ENCODE assay signal across 8 cellular contexts in the genomic region with DNA sequence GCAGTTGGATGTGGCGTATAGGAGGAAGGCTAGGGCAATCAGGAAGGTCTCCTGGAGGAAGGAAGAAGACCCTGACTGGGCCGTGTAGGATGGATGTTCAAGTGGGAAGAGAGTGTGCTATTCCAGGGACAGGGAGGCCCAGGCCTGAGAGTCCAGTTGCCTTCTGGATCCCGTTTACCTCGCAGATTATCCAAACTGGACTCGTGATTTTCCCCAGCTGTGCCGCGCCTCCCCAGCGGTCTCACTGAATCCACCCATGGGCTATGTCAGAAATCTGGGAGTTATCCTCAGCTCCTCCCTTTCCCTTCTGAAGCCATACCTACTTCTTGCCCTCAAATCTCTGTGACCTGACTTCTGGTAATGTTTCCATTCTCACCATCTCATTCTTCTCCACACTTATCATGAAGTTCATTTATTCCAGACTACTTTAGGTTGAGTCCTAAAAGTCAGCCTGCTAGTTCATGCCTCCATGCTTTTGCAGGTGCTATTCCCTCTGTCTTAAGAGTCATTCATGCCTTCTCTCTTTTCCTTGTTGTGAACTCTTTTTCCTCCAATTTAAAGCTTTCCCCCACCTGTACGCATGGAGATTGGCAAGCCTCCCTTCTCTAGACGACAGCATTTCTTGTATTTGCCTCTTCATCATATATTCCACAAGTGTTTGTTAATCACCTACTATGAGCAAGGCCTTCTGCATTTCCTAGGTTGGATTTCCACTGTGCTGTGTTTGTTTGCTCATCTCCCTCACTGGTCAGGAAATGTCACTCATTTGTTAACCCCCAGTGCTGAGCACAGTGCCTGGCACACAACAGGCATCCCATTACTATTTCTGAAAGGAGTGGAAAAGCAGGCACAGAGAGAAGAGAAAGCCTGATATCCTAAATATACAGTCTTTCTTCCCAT. TPM values are rescaled to one million over a fixed set of nuclear protein-coding genes. Genes with fewer than 3 reads are reported as not detected.
A peak's percentile ranks its signal among the peaks of the same experiment; 100 is the strongest.
DNase-seq lines count a peak whose midpoint lies in the region; ATAC-seq and TF ChIP-seq lines count a peak whose summit lies in the region.

No MANE protein-coding gene starts in this region.

- H3K4me3 ChIP-seq in DOHH2 (ENCODE audit: low read length), result peak overlapping the region; percentile 80
- H3K4me3 ChIP-seq in RWPE2 (ENCODE audit: severe bottlenecking), result peak overlapping the region; percentile 79
- peak overlapping the region; percentile 58 to 97 for H3K4me3 ChIP-seq in gastroesophageal sphincter
- H3K4me3 ChIP-seq in psoas muscle, result peak overlapping the region; percentile 72

- no peak for TF ChIP-seq POLR2A in gastroesophageal sphincter (IDR thresholded peaks at IDR 0.05)

- H3F3A ChIP-seq in DOHH2 (ENCODE audit: control insufficient read depth, insufficient read depth), result no peaks in the 10 kb centered on the region

- DNase-seq in RWPE2 (ENCODE audit: low spot score), result no peak
- peak in 1 of 2 donors; percentile 41 for DNase-seq in psoas muscle
- DNase-seq in activated CD8-positive, alpha-beta T cell treated with anti-CD3 and anti-CD28 coated beads for 36 hours, result no peak
- DNase-seq in COLO668 (lab: John Stamatoyannopoulos, UW; ENCODE audit: unreplicated experiment), result no peak
- no peak for DNase-seq in GM13977 (ENCODE audit: low spot score)
- no peak for DNase-seq in RPMI8226

- in situ Hi-C loops in GM13977 (cut with MboI; ENCODE audit: low pct_unique_long_range_greater_than_20kb, low sequenced_read_pairs, unreplicated experiment), result no loop called here

- H3K36me3 ChIP-seq in DOHH2 (ENCODE audit: control insufficient read depth, low read length) (peaks cover 32% of the 10 kb centered on the region), RWPE2 (ENCODE audit: low read depth) (no peaks in the 10 kb centered on the region), gastroesophageal sphincter (peaks cover 0 to 8% of the 10 kb centered on the region in 2 donors), psoas muscle (ENCODE audit: insufficient read depth in 1 of 2, low read depth in 1 of 2) (no peaks in the 10 kb centered on the region)

- ATAC-seq in RWPE2 (ENCODE audit: low read depth), result no peak
- peak; percentile 9 for ATAC-seq in gastroesophageal sphincter
- peak in 3 of 4 donors; percentile 3 to 24 (median 5) for ATAC-seq in psoas muscle
- no peak for ATAC-seq in activated CD8-positive, alpha-beta T cell treated with anti-CD3 and anti-CD28 coated beads for 36 hours

- peaks cover 16% of the 10 kb centered on the region for H3K36me3 Mint-ChIP-seq in activated CD8-positive, alpha-beta T cell treated with anti-CD3 and anti-CD28 coated beads for 36 hours (ENCODE audit: low read depth)

- 18 to 19% methylated on average over 7 to 10 of the region's 10 CpGs for WGBS in gastroesophageal sphincter (ENCODE audit: low coverage in 1 of 2), 2 donors
- 13 to 19% (median 18%) methylated on average over 10 of the region's 10 CpGs for WGBS in psoas muscle, 3 donors

- intact Hi-C loops in psoas muscle (cut with DNase I), result loop anchor here (1.0 to 5.0 kb wide), 3 partner anchors 66 to 141 kb away; a partner anchor contains a TSS
- intact Hi-C loops in activated CD8-positive, alpha-beta T cell treated with anti-CD3 and anti-CD28 coated beads for 36 hours (cut with micrococcal nuclease), result loop anchor here (5.0 kb wide), 3 partner anchors 36 to 66 kb away; a partner anchor contains a TSS

- TF ChIP-seq CTCF in DOHH2 (IDR thresholded peaks at IDR 0.05; ENCODE audit: low read depth, low read length, poor library complexity, severe bottlenecking) (no peak), RWPE2 (IDR thresholded peaks at IDR 0.05; ENCODE audit: poor library complexity, severe bottlenecking) (no peak), gastroesophageal sphincter (IDR thresholded peaks at IDR 0.05) (no peak), psoas muscle (IDR thresholded peaks at IDR 0.05) (no peak), GM13977 (IDR thresholded peaks at IDR 0.05; ENCODE audit: extremely low read depth, insufficient read depth, missing control alignments) (no peak)
- no peak for TF ChIP-seq CTCF in activated CD8-positive, alpha-beta T cell treated with anti-CD3 and anti-CD28 coated beads for 36 hours (IDR thresholded peaks at IDR 0.05)

- peaks cover 25% of the 10 kb centered on the region for H3K4me1 Mint-ChIP-seq in activated CD8-positive, alpha-beta T cell treated with anti-CD3 and anti-CD28 coated beads for 36 hours (ENCODE audit: low read depth)

- TF ChIP-seq EP300 in gastroesophageal sphincter (IDR thresholded peaks at IDR 0.05), result no peak

- H3K27me3 Mint-ChIP-seq in activated CD8-positive, alpha-beta T cell treated with anti-CD3 and anti-CD28 coated beads for 36 hours, result no peaks in the 10 kb centered on the region

- peaks cover 9% of the 10 kb centered on the region for H4K20me1 ChIP-seq in DOHH2 (ENCODE audit: control insufficient read depth, insufficient read depth, low read depth, low read length)

- no peaks in the 10 kb centered on the region for H3K9me3 ChIP-seq in DOHH2 (ENCODE audit: control insufficient read depth, insufficient read depth, low read length)
- no peaks in the 10 kb centered on the region for H3K9me3 ChIP-seq in RWPE2 (ENCODE audit: severe bottlenecking)
- H3K9me3 ChIP-seq in gastroesophageal sphincter, result no peaks in the 10 kb centered on the region
- H3K9me3 ChIP-seq in psoas muscle, result no peaks in the 10 kb centered on the region

- H3K9me3 Mint-ChIP-seq in activated CD8-positive, alpha-beta T cell treated with anti-CD3 and anti-CD28 coated beads for 36 hours, result no peaks in the 10 kb centered on the region

- H3K27me3 ChIP-seq in DOHH2 (ENCODE audit: control insufficient read depth, low read length) (no peaks in the 10 kb centered on the region), RWPE2 (ENCODE audit: insufficient read depth, poor library complexity, severe bottlenecking) (no peaks in the 10 kb centered on the region), gastroesophageal sphincter (peaks cover 2% of the 10 kb centered on the region), psoas muscle (ENCODE audit: insufficient read depth in 3 of 3, low read length in 2 of 3) (no peaks in the 10 kb centered on the region)

- H3K4me1 ChIP-seq in DOHH2 (ENCODE audit: control insufficient read depth, low read length), result peaks cover 42% of the 10 kb centered on the region
- peaks cover 58% of the 10 kb centered on the region for H3K4me1 ChIP-seq in RWPE2 (ENCODE audit: insufficient read depth, poor library complexity, severe bottlenecking)
- H3K4me1 ChIP-seq in gastroesophageal sphincter, result peaks cover 5 to 67% (median 42%) of the 10 kb centered on the region in 3 donors
- H3K4me1 ChIP-seq in psoas muscle, result peaks cover 77% of the 10 kb centered on the region

- H3K79me2 ChIP-seq in DOHH2 (ENCODE audit: control insufficient read depth, low read length), result peaks cover 61% of the 10 kb centered on the region

- peak overlapping the region; percentile 43 for H3K27ac ChIP-seq in DOHH2 (ENCODE audit: low read depth, low read length)
- H3K27ac ChIP-seq in RWPE2 (ENCODE audit: poor library complexity, severe bottlenecking), result peak overlapping the region; percentile 81
- H3K27ac ChIP-seq in gastroesophageal sphincter, result peak overlapping the region; percentile 88 to 99 (median 96)
- peak overlapping the region; percentile 93 for H3K27ac ChIP-seq in psoas muscle

- peak overlapping the region; percentile 89 for H3K4me2 ChIP-seq in DOHH2 (ENCODE audit: low read length)

- CTCF ChIA-PET in activated CD8-positive, alpha-beta T cell treated with anti-CD3 and anti-CD28 coated beads for 36 hours (lab: Charles Lee), result interaction anchor here (0.9 to 5.0 kb wide), 4 partner anchors 13 to 61 kb away, joined by 3 to 36 read pairs (median 6); no protein-coding TSS in a partner anchor

- no peaks in the 10 kb centered on the region for H3K9me2 ChIP-seq in DOHH2 (replicated peaks; ENCODE audit: control insufficient read depth, low read length)

- no peak overlapping the region for H3K4me3 Mint-ChIP-seq in activated CD8-positive, alpha-beta T cell treated with anti-CD3 and anti-CD28 coated beads for 36 hours

- H3K27ac Mint-ChIP-seq in activated CD8-positive, alpha-beta T cell treated with anti-CD3 and anti-CD28 coated beads for 36 hours, result no peak overlapping the region

- POLR2A ChIA-PET in activated CD8-positive, alpha-beta T cell treated with anti-CD3 and anti-CD28 coated beads for 36 hours (lab: Charles Lee), result interaction anchor here (0.6 to 2.3 kb wide), 16 partner anchors 10 to 522 kb away, joined by 3 to 11 read pairs (median 4); no protein-coding TSS in a partner anchor

RNA-seq across cellular contexts. Expression of a gene that starts 2.7 kb away (rescaled TPM):
- total RNA-seq in gastroesophageal sphincter (10 to 100 TPM in 1 of 4 donors, 1 to 10 TPM in 3; 1.6 to 17.5 (median 3.5) TPM), psoas muscle (1 to 10 TPM; 1.6 to 3.2 (median 1.9) TPM)
- polyA plus RNA-seq in psoas muscle, result 10 to 100 TPM in 1 of 3 donors, 1 to 10 TPM in 2; 1.9 to 10.5 (median 2.2) TPM
- total RNA-seq in activated CD8-positive, alpha-beta T cell treated with anti-CD3 and anti-CD28 coated beads for 36 hours, result 1 to 10 TPM; 3.0 to 3.7 TPM

Comparison
In these comparisons a context has a peak if more than half of its experiments do, and no peak if none do; other contexts are left out.
1. H3K27ac ChIP-seq: peak in every context shown above with its lines; median percentile 96 in gastroesophageal sphincter; 93 in psoas muscle; 81 in RWPE2; 43 in DOHH2.
2. ATAC-seq: peak in gastroesophageal sphincter (single experiment) and psoas muscle (3 of 4); none in RWPE2 (single experiment) and activated CD8-positive, alpha-beta T cell treated with anti-CD3 and anti-CD28 coated beads for 36 hours (single experiment).
3. Peak in every context shown above with its lines, with median percentiles within 50 percentile points of each other: H3K4me3 ChIP-seq.